1 cellular context compared by ENCODE assay signal in genomic region chr1:89095737-89096136, GRCh38.
A peak's percentile ranks its signal among the peaks of the same experiment; 100 is the strongest.
TF ChIP-seq lines count a peak whose summit lies in the region.

No MANE protein-coding gene starts in this region.

TF ChIP-seq in H1, 55 proteins besides CTCF, POLR2A, EP300 and RAD21:
- TF ChIP-seq KDM1A (IDR thresholded peaks at IDR 0.05; ENCODE audit: borderline replicate concordance, low read length) (0 out of 2 replicates have a peak, but pooled peaks have one; percentile 23), USF2 (IDR thresholded peaks at IDR 0.05; ENCODE audit: low read length) (no peak)
